14 cellular contexts compared by ENCODE assay signal in the genomic region with DNA sequence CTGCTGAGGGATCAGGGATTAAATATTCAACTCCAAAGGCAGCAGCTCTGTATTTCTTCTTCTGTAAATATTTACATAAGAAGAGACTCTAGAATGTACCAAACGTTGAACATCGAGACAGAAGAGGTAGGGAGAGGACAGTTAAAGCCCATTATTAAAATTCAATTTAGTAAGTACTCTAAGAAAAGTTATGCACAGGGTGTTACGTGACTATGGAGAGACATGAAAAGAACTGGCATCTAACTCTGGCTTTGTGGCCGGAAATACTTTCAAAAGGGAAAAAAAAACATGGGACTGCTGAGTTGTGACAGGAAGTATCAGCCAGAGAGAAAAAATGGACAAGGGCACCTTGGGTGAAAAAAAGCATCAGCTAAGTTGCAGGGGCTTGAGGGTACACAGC. TPM values are rescaled to one million over a fixed set of nuclear protein-coding genes. Genes with fewer than 3 reads are reported as not detected.
DNase-seq lines count a peak whose midpoint lies in the region; ATAC-seq and TF ChIP-seq lines count a peak whose summit lies in the region.
"Had no signal": no experiment of that assay in that cellular context is flagged by ENCODE, and none has a peak within 500 bp of the region (broad histone marks: within the 10 kb centered on the region; RNA-seq: fewer than 3 reads in every experiment).

No MANE protein-coding gene starts in this region.

- H3K4me1 ChIP-seq in fibroblast of lung (ENCODE audit: control insufficient read depth, extremely low read depth, insufficient read depth, low read length) = peaks cover 3% of the 10 kb centered on the region

- no peak overlapping the region for H3K4me3 ChIP-seq in fibroblast of lung (replicated peaks in 1 of 4; ENCODE audit: control extremely low read depth in 1 of 4, insufficient read depth in 1 of 4, low read depth in 3 of 4, low read length in 4 of 4)
- H3K4me3 ChIP-seq: K562, mucosa of descending colon had no signal

- no peak for DNase-seq in Right ventricle myocardium superior
- DNase-seq in Right ventricle myocardium inferior (ENCODE audit: missing footprints) = no peak
- DNase-seq in RPMI7951 (ENCODE audit: low read depth) = peak; percentile 57
- DNase-seq in fibroblast of lung (ENCODE audit: low read depth in 2 of 2) = peak in 1 of 2 donors; percentile 39
- DNase-seq in stimulated activated naive CD8-positive, alpha-beta T cell treated with anti-CD3 and anti-CD28 coated beads, Interleukin-15, amount 100 ng/mL, for 72 hours = no peak
- DNase-seq in inferior parietal cortex (ENCODE audit: extremely low spot score) = no peak
- no peak for DNase-seq in activated CD4-positive, alpha-beta memory T cell treated with anti-CD3 and anti-CD28 coated beads, Interleukin-2, amount 10 ng/mL, durations not matched to agents 7 days and 5 days
- DNase-seq: activated CD4-positive, CD25-positive, alpha-beta regulatory T cell treated with anti-CD3 and anti-CD28 coated beads, Interleukin-2, amount 50 U/mL, for 72 hours; C1 segment of cervical spinal cord; effector CD4-positive, alpha-beta T cell; mucosa of descending colon; NCI-H345 had no signal

- peaks cover 4% of the 10 kb centered on the region for H3K36me3 Mint-ChIP-seq in activated CD4-positive, alpha-beta memory T cell treated with anti-CD3 and anti-CD28 coated beads, Interleukin-2, amount 10 ng/mL, durations not matched to agents 7 days and 5 days (ENCODE audit: low read depth)

- H3K4me3 Mint-ChIP-seq in stimulated activated naive CD8-positive, alpha-beta T cell treated with anti-CD3 and anti-CD28 coated beads, Interleukin-15, amount 100 ng/mL, for 72 hours = peak overlapping the region; percentile 5 to 23
- H3K4me3 Mint-ChIP-seq in activated CD4-positive, alpha-beta memory T cell treated with anti-CD3 and anti-CD28 coated beads, Interleukin-2, amount 10 ng/mL, durations not matched to agents 7 days and 5 days = no peak overlapping the region

- H3K4me1 Mint-ChIP-seq in stimulated activated naive CD8-positive, alpha-beta T cell treated with anti-CD3 and anti-CD28 coated beads, Interleukin-15, amount 100 ng/mL, for 72 hours = peaks cover 22% of the 10 kb centered on the region
- H3K4me1 Mint-ChIP-seq in activated CD4-positive, alpha-beta memory T cell treated with anti-CD3 and anti-CD28 coated beads, Interleukin-2, amount 10 ng/mL, durations not matched to agents 7 days and 5 days = peaks cover 12% of the 10 kb centered on the region

- H4K20me1 ChIP-seq in fibroblast of lung (ENCODE audit: control insufficient read depth, extremely low read depth, insufficient read depth, low read length) = no peaks in the 10 kb centered on the region

- no peak for TF ChIP-seq CTCF in fibroblast of lung (conservative IDR thresholded peaks at IDR 0.05 in 1 of 2, IDR thresholded peaks at IDR 0.05 in 1 of 2; ENCODE audit: low read depth in 1 of 2, low read length in 2 of 2)

- H3K4me2 ChIP-seq in fibroblast of lung (ENCODE audit: extremely low read depth, insufficient read depth, low read length) = no peak overlapping the region

- no peaks in the 10 kb centered on the region for H3K27me3 Mint-ChIP-seq in stimulated activated naive CD8-positive, alpha-beta T cell treated with anti-CD3 and anti-CD28 coated beads, Interleukin-15, amount 100 ng/mL, for 72 hours
- no peaks in the 10 kb centered on the region for H3K27me3 Mint-ChIP-seq in activated CD4-positive, alpha-beta memory T cell treated with anti-CD3 and anti-CD28 coated beads, Interleukin-2, amount 10 ng/mL, durations not matched to agents 7 days and 5 days

- H3K27me3 ChIP-seq in fibroblast of lung (ENCODE audit: control insufficient read depth, insufficient read depth, low read length) = no peaks in the 10 kb centered on the region

- no peaks in the 10 kb centered on the region for H3K36me3 ChIP-seq in fibroblast of lung (ENCODE audit: control insufficient read depth, insufficient read depth, low read length)

- peak overlapping the region; percentile 29 for H2AFZ ChIP-seq in fibroblast of lung (ENCODE audit: low read length)

- no peaks in the 10 kb centered on the region for H3K79me2 ChIP-seq in fibroblast of lung (ENCODE audit: control insufficient read depth, insufficient read depth, low read length)

- no peaks in the 10 kb centered on the region for H3K9me3 ChIP-seq in fibroblast of lung (ENCODE audit: control insufficient read depth, insufficient read depth, low read depth, low read length)
- H3K9me3 ChIP-seq: mucosa of descending colon had no signal

- CTCF ChIA-PET in activated CD4-positive, alpha-beta memory T cell treated with anti-CD3 and anti-CD28 coated beads, Interleukin-2, amount 10 ng/mL, durations not matched to agents 7 days and 5 days (lab: Charles Lee) = no interaction called here

- H3K9ac ChIP-seq in fibroblast of lung (ENCODE audit: insufficient read depth, low read length) = no peak overlapping the region

- ATAC-seq in Right ventricle myocardium superior (ENCODE audit: poor library complexity) = peak; percentile 49
- ATAC-seq in Right ventricle myocardium inferior = no peak
- no peak for ATAC-seq in stimulated activated naive CD8-positive, alpha-beta T cell treated with anti-CD3 and anti-CD28 coated beads, Interleukin-15, amount 100 ng/mL, for 72 hours
- no peak for ATAC-seq in HG03039 (IDR thresholded peaks at IDR 0.05; ENCODE audit: unreplicated experiment)
- ATAC-seq: K562, mucosa of descending colon had no signal

- no peaks in the 10 kb centered on the region for H3K9me3 Mint-ChIP-seq in stimulated activated naive CD8-positive, alpha-beta T cell treated with anti-CD3 and anti-CD28 coated beads, Interleukin-15, amount 100 ng/mL, for 72 hours
- H3K9me3 Mint-ChIP-seq in activated CD4-positive, alpha-beta memory T cell treated with anti-CD3 and anti-CD28 coated beads, Interleukin-2, amount 10 ng/mL, durations not matched to agents 7 days and 5 days = no peaks in the 10 kb centered on the region

- POLR2A ChIA-PET in activated CD4-positive, alpha-beta memory T cell treated with anti-CD3 and anti-CD28 coated beads, Interleukin-2, amount 10 ng/mL, durations not matched to agents 7 days and 5 days (lab: Charles Lee) = no interaction called here

- H3K27ac Mint-ChIP-seq in stimulated activated naive CD8-positive, alpha-beta T cell treated with anti-CD3 and anti-CD28 coated beads, Interleukin-15, amount 100 ng/mL, for 72 hours = peak overlapping the region; percentile 37 to 59
- no peak overlapping the region for H3K27ac Mint-ChIP-seq in activated CD4-positive, alpha-beta memory T cell treated with anti-CD3 and anti-CD28 coated beads, Interleukin-2, amount 10 ng/mL, durations not matched to agents 7 days and 5 days

- intact Hi-C loops in Right ventricle myocardium superior (cut with DNase I) (no loop called here), Right ventricle myocardium inferior (cut with DNase I) (no loop called here)

- H3K27ac ChIP-seq in fibroblast of lung (ENCODE audit: insufficient read depth, low read length) = no peak overlapping the region

RNA-seq across cellular contexts. Expression of gene LNX2, which starts 36.7 kb away (rescaled TPM):
- 9.7 TPM for total RNA-seq in Right ventricle myocardium superior
- total RNA-seq in Right ventricle myocardium inferior = 11.4 TPM
- 5.3 and 6.3 TPM in 2 replicates for total RNA-seq in RPMI7951 (2014; rRNA removed; shearing (Covaris generic))
- total RNA-seq in fibroblast of lung = 5.6 and 7.6 TPM in 2 replicates
- polyA plus RNA-seq in fibroblast of lung = 6.0 and 6.2 TPM in 2 replicates
- 3.2 and 3.6 TPM in 2 replicates for polyA plus RNA-seq in fibroblast of lung (2012)
- 6.9 and 7.2 TPM in 2 replicates for polyA minus RNA-seq in fibroblast of lung (ENCODE audit: low replicate concordance)
- 1 to 10 TPM; 8.0 to 8.1 TPM for total RNA-seq in activated CD4-positive, alpha-beta memory T cell treated with anti-CD3 and anti-CD28 coated beads, Interleukin-2, amount 10 ng/mL, durations not matched to agents 7 days and 5 days

RNA-seq across cellular contexts. Expression of gene POLR1D, which starts 38.0 kb away (rescaled TPM):
- total RNA-seq in Right ventricle myocardium superior = 81.1 TPM
- 89.1 TPM for total RNA-seq in Right ventricle myocardium inferior
- 82.1 and 85.1 TPM in 2 replicates for total RNA-seq in RPMI7951 (2014; rRNA removed; shearing (Covaris generic))
- 84.6 and 110 TPM in 2 replicates for total RNA-seq in fibroblast of lung
- polyA plus RNA-seq in fibroblast of lung = 96.0 and 99.6 TPM in 2 replicates
- polyA plus RNA-seq in fibroblast of lung (2012) = 92.0 and 93.4 TPM in 2 replicates
- 11.7 and 16.7 TPM in 2 replicates for polyA minus RNA-seq in fibroblast of lung (ENCODE audit: low replicate concordance)
- total RNA-seq in activated CD4-positive, alpha-beta memory T cell treated with anti-CD3 and anti-CD28 coated beads, Interleukin-2, amount 10 ng/mL, durations not matched to agents 7 days and 5 days = 100 to 1,000 TPM; 125 to 127 TPM
